Comparison of ENCODE assay signal across 27 cellular contexts in genomic region chr11:126297004-126297403, GRCh38.
"Had no signal": no experiment of that assay in that cellular context is flagged by ENCODE, and none has a peak within 500 bp of the region (broad histone marks: within the 10 kb centered on the region; RNA-seq: fewer than 3 reads in every experiment).

No MANE protein-coding gene starts in this region.

- H3K27ac ChIP-seq: adrenal gland, body of pancreas, colonic mucosa, epithelial cell of prostate, esophagus squamous epithelium, gastroesophageal sphincter, heart right ventricle had no signal

- ATAC-seq: activated CD4-positive, alpha-beta T cell treated with anti-CD3 and anti-CD28 coated beads for 36 hours; activated naive CD8-positive, alpha-beta T cell treated with anti-CD3 and anti-CD28 coated beads, Interleukin-2, amount 50 U/mL, for 24 hours; activated T-cell treated with anti-CD3 and anti-CD28 coated beads, Interleukin-2, amount 50 U/mL, for 4 hours; body of pancreas; gastroesophageal sphincter; heart right ventricle had no signal

- H3K4me3 Mint-ChIP-seq: activated CD4-positive, alpha-beta memory T cell treated with anti-CD3 and anti-CD28 coated beads, Interleukin-2, amount 10 ng/mL, durations not matched to agents 7 days and 5 days; activated CD4-positive, alpha-beta T cell treated with anti-CD3 and anti-CD28 coated beads for 36 hours; activated CD4-positive, alpha-beta T cell treated with anti-CD3 and anti-CD28 coated beads, Interleukin-2, amount 10 ng/mL, durations not matched to agents 7 days and 5 days; activated naive CD4-positive, alpha-beta T cell treated with anti-CD3 and anti-CD28 coated beads for 36 hours; activated naive CD4-positive, alpha-beta T cell treated with anti-CD3 and anti-CD28 coated beads, Interleukin-2, amount 50 U/mL, for 24 hours; activated naive CD8-positive, alpha-beta T cell treated with anti-CD3 and anti-CD28 coated beads for 36 hours; activated naive CD8-positive, alpha-beta T cell treated with anti-CD3 and anti-CD28 coated beads, Interleukin-2, amount 50 U/mL, for 24 hours; activated T-cell treated with anti-CD3 and anti-CD28 coated beads, Interleukin-2, amount 50 U/mL, for 4 hours; activated T-helper 1 cell treated with anti-CD3 and anti-CD28 coated beads, Interleukin-12 subunit alpha, Interleukin-12 subunit beta, Interleukin-2, Interleukin-4 antibody, amounts not matched to agents 30 ng/mL and 10 ng/mL and 1 ng/mL, durations not matched to agents 14 hours and 24 hours and 36 hours had no signal

- H3K9me3 ChIP-seq: adrenal gland, body of pancreas, colonic mucosa, esophagus squamous epithelium, gastroesophageal sphincter, heart right ventricle had no signal

- H3K4me3 ChIP-seq: adrenal gland, body of pancreas, colonic mucosa, esophagus squamous epithelium, gastroesophageal sphincter, heart right ventricle had no signal

- H3K27me3 ChIP-seq: adrenal gland, body of pancreas, colonic mucosa, esophagus squamous epithelium, gastroesophageal sphincter, heart right ventricle had no signal

- H3K4me1 ChIP-seq: adrenal gland, body of pancreas, colonic mucosa, esophagus squamous epithelium, gastroesophageal sphincter, heart right ventricle had no signal

- H3K9me3 Mint-ChIP-seq: activated CD4-positive, alpha-beta memory T cell treated with anti-CD3 and anti-CD28 coated beads, Interleukin-2, amount 10 ng/mL, durations not matched to agents 7 days and 5 days; activated CD4-positive, alpha-beta T cell treated with anti-CD3 and anti-CD28 coated beads, Interleukin-2, amount 10 ng/mL, durations not matched to agents 7 days and 5 days; activated naive CD4-positive, alpha-beta T cell treated with anti-CD3 and anti-CD28 coated beads for 36 hours; activated naive CD4-positive, alpha-beta T cell treated with anti-CD3 and anti-CD28 coated beads, Interleukin-2, amount 50 U/mL, for 24 hours; activated naive CD8-positive, alpha-beta T cell treated with anti-CD3 and anti-CD28 coated beads for 36 hours; activated naive CD8-positive, alpha-beta T cell treated with anti-CD3 and anti-CD28 coated beads, Interleukin-2, amount 50 U/mL, for 24 hours; activated T-cell treated with anti-CD3 and anti-CD28 coated beads, Interleukin-2, amount 50 U/mL, for 4 hours; activated T-helper 1 cell treated with anti-CD3 and anti-CD28 coated beads, Interleukin-12 subunit alpha, Interleukin-12 subunit beta, Interleukin-2, Interleukin-4 antibody, amounts not matched to agents 30 ng/mL and 10 ng/mL and 1 ng/mL, durations not matched to agents 14 hours and 24 hours and 36 hours had no signal

- H3K27ac Mint-ChIP-seq: activated CD4-positive, alpha-beta memory T cell treated with anti-CD3 and anti-CD28 coated beads, Interleukin-2, amount 10 ng/mL, durations not matched to agents 7 days and 5 days; activated CD4-positive, alpha-beta T cell treated with anti-CD3 and anti-CD28 coated beads for 36 hours; activated CD4-positive, alpha-beta T cell treated with anti-CD3 and anti-CD28 coated beads, Interleukin-2, amount 10 ng/mL, durations not matched to agents 7 days and 5 days; activated naive CD4-positive, alpha-beta T cell treated with anti-CD3 and anti-CD28 coated beads for 36 hours; activated naive CD4-positive, alpha-beta T cell treated with anti-CD3 and anti-CD28 coated beads, Interleukin-2, amount 50 U/mL, for 24 hours; activated naive CD8-positive, alpha-beta T cell treated with anti-CD3 and anti-CD28 coated beads for 36 hours; activated naive CD8-positive, alpha-beta T cell treated with anti-CD3 and anti-CD28 coated beads, Interleukin-2, amount 50 U/mL, for 24 hours; activated T-helper 1 cell treated with anti-CD3 and anti-CD28 coated beads, Interleukin-12 subunit alpha, Interleukin-12 subunit beta, Interleukin-2, Interleukin-4 antibody, amounts not matched to agents 30 ng/mL and 10 ng/mL and 1 ng/mL, durations not matched to agents 14 hours and 24 hours and 36 hours had no signal

- DNase-seq: activated CD4-positive, alpha-beta memory T cell treated with anti-CD3 and anti-CD28 coated beads, Interleukin-2, amount 10 ng/mL, durations not matched to agents 7 days and 5 days; activated CD4-positive, alpha-beta T cell treated with anti-CD3 and anti-CD28 coated beads for 36 hours; activated CD4-positive, alpha-beta T cell treated with anti-CD3 and anti-CD28 coated beads, Interleukin-2, amount 10 ng/mL, durations not matched to agents 7 days and 5 days; activated CD4-positive, alpha-beta T cell treated with anti-CD3 and anti-CD28 coated beads, Interleukin-2, amount 50 U/mL, for 4 hours; activated CD4-positive, CD25-positive, alpha-beta regulatory T cell; activated CD4-positive, CD25-positive, alpha-beta regulatory T cell treated with anti-CD3 and anti-CD28 coated beads, Interleukin-2, amount 50 U/mL, for 72 hours; activated CD8-positive, alpha-beta memory T cell treated with anti-CD3 and anti-CD28 coated beads, Interleukin-2, amount 50 U/mL, for 48 hours; activated naive CD4-positive, alpha-beta T cell treated with anti-CD3 and anti-CD28 coated beads for 36 hours; activated naive CD8-positive, alpha-beta T cell treated with anti-CD3 and anti-CD28 coated beads for 36 hours; activated naive CD8-positive, alpha-beta T cell treated with anti-CD3 and anti-CD28 coated beads, Interleukin-2, amount 50 U/mL, for 24 hours; activated T-cell treated with anti-CD3 and anti-CD28 coated beads for 4 hours; activated T-cell treated with anti-CD3 and anti-CD28 coated beads, Interleukin-2, amount 50 U/mL, for 4 hours; adrenal gland; amygdala; aorta; body of pancreas; caudate nucleus; cerebellar nuclear complex; colonic mucosa; effector CD8-positive, alpha-beta T cell; esophagus squamous epithelium; foreskin melanocyte; heart right ventricle had no signal

- H3K27me3 Mint-ChIP-seq: activated CD4-positive, alpha-beta memory T cell treated with anti-CD3 and anti-CD28 coated beads, Interleukin-2, amount 10 ng/mL, durations not matched to agents 7 days and 5 days; activated CD4-positive, alpha-beta T cell treated with anti-CD3 and anti-CD28 coated beads for 36 hours; activated CD4-positive, alpha-beta T cell treated with anti-CD3 and anti-CD28 coated beads, Interleukin-2, amount 10 ng/mL, durations not matched to agents 7 days and 5 days; activated naive CD4-positive, alpha-beta T cell treated with anti-CD3 and anti-CD28 coated beads, Interleukin-2, amount 50 U/mL, for 24 hours; activated naive CD8-positive, alpha-beta T cell treated with anti-CD3 and anti-CD28 coated beads for 36 hours; activated naive CD8-positive, alpha-beta T cell treated with anti-CD3 and anti-CD28 coated beads, Interleukin-2, amount 50 U/mL, for 24 hours had no signal
